Comparison of ENCODE assay signal across 12 cellular contexts in the genomic region with DNA sequence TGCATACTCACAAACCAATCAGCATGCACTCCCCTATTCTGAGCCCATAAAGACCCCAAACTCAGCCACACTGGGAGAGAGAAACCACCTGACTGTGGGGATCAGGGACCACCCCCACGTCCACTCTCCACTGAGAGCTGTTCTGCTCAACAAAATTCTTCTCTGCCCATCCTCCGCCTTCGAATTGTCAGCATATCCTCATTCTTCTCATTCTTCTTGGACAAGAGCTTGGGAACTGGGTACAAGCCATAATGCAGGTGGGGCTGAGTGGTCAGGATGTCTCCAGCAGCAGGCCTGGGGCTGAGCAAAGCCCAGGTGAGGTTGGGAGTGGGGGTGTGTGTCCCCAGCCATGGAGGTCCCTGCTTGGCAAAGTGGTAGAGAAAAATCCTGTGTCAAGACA.
"Had no signal": no experiment of that assay in that cellular context is flagged by ENCODE, and none has a peak within 500 bp of the region (broad histone marks: within the 10 kb centered on the region; RNA-seq: fewer than 3 reads in every experiment).

No MANE protein-coding gene starts in this region.

- H3K4me3 Mint-ChIP-seq: activated naive CD8-positive, alpha-beta T cell treated with anti-CD3 and anti-CD28 coated beads, Interleukin-2, amount 50 U/mL, for 24 hours; brain; mesothelial cell of epicardium; nephron progenitor cell; stimulated activated naive CD8-positive, alpha-beta T cell treated with anti-CD3 and anti-CD28 coated beads, Interleukin-15, Interleukin-2, amounts not matched to agents 100 ng/mL and 50 ng/mL, for 24 hours had no signal

- H3K4me1 Mint-ChIP-seq: brain, mesothelial cell of epicardium, nephron progenitor cell had no signal

- DNase-seq: activated CD4-positive, alpha-beta T cell treated with anti-CD3 and anti-CD28 coated beads for 1 hour; activated naive CD8-positive, alpha-beta T cell treated with anti-CD3 and anti-CD28 coated beads, Interleukin-2, amount 50 U/mL, for 24 hours; activated T-cell treated with anti-CD3 and anti-CD28 coated beads, Interleukin-2, amount 50 U/mL, for 48 hours; anterior cingulate cortex; caudate nucleus; foreskin melanocyte; glutamatergic neuron; hippocampal formation; nephron progenitor cell had no signal

- H3K27ac Mint-ChIP-seq: activated naive CD8-positive, alpha-beta T cell treated with anti-CD3 and anti-CD28 coated beads, Interleukin-2, amount 50 U/mL, for 24 hours; mesothelial cell of epicardium; nephron progenitor cell; stimulated activated naive CD8-positive, alpha-beta T cell treated with anti-CD3 and anti-CD28 coated beads, Interleukin-15, Interleukin-2, amounts not matched to agents 100 ng/mL and 50 ng/mL, for 24 hours had no signal

- H3K27me3 Mint-ChIP-seq: activated naive CD8-positive, alpha-beta T cell treated with anti-CD3 and anti-CD28 coated beads, Interleukin-2, amount 50 U/mL, for 24 hours; stimulated activated naive CD8-positive, alpha-beta T cell treated with anti-CD3 and anti-CD28 coated beads, Interleukin-15, Interleukin-2, amounts not matched to agents 100 ng/mL and 50 ng/mL, for 24 hours had no signal

- ATAC-seq: activated naive CD8-positive, alpha-beta T cell treated with anti-CD3 and anti-CD28 coated beads, Interleukin-2, amount 50 U/mL, for 24 hours had no signal
